Comparison of ENCODE assay signal across 36 cellular contexts in genomic region chr5:54829686-54830085, GRCh38.
"Had no signal": no experiment of that assay in that cellular context is flagged by ENCODE, and none has a peak within 500 bp of the region (broad histone marks: within the 10 kb centered on the region; RNA-seq: fewer than 3 reads in every experiment).

No MANE protein-coding gene starts in this region.

- ATAC-seq: activated CD4-positive, alpha-beta T cell treated with anti-CD3 and anti-CD28 coated beads for 36 hours; activated naive CD4-positive, alpha-beta T cell treated with anti-CD3 and anti-CD28 coated beads, Interleukin-2, amount 50 U/mL, for 72 hours; activated T-cell treated with anti-CD3 and anti-CD28 coated beads, Interleukin-2, amount 50 U/mL, for 72 hours; heart left ventricle; T-helper 17 cell had no signal

- H3K4me3 Mint-ChIP-seq: activated CD4-positive, alpha-beta memory T cell treated with anti-CD3 and anti-CD28 coated beads, Interleukin-2, amount 10 ng/mL, durations not matched to agents 7 days and 5 days; activated CD4-positive, alpha-beta T cell treated with anti-CD3 and anti-CD28 coated beads for 36 hours; activated CD4-positive, alpha-beta T cell treated with anti-CD3 and anti-CD28 coated beads, Interleukin-2, amount 10 ng/mL, durations not matched to agents 24 days and 14 days; activated naive CD4-positive, alpha-beta T cell treated with anti-CD3 and anti-CD28 coated beads, Interleukin-2, amount 10 ng/mL, durations not matched to agents 7 days and 5 days; activated naive CD8-positive, alpha-beta T cell treated with anti-CD3 and anti-CD28 coated beads, Interleukin-2, amount 10 ng/mL, durations not matched to agents 7 days and 5 days; activated T-cell treated with anti-CD3 and anti-CD28 coated beads, Interleukin-2, amount 50 U/mL, for 24 hours; activated T-cell treated with anti-CD3 and anti-CD28 coated beads, Interleukin-2, amount 50 U/mL, for 72 hours; brain; dendritic cell treated with granulocyte-macrophage colony-stimulating factor and Interleukin-4, amounts not matched to agents 40 ng/mL and 50 ng/mL, for 4 days; endodermal cell; T-helper 17 cell; T-helper 2 cell treated with Interferon-gamma antibody and Interleukin-4, amounts not matched to agents 5 μg/mL and 100 μg/mL, for 36 hours had no signal

- DNase-seq: activated CD4-positive, alpha-beta memory T cell treated with anti-CD3 and anti-CD28 coated beads, Interleukin-2, amount 10 ng/mL, durations not matched to agents 7 days and 5 days; activated CD4-positive, alpha-beta T cell treated with anti-CD3 and anti-CD28 coated beads for 36 hours; activated CD4-positive, alpha-beta T cell treated with anti-CD3 and anti-CD28 coated beads, Interleukin-2, amount 10 ng/mL, durations not matched to agents 24 days and 14 days; activated CD4-positive, alpha-beta T cell treated with anti-CD3 and anti-CD28 coated beads, Interleukin-2, amount 50 U/mL, for 4 hours; activated CD4-positive, CD25-positive, alpha-beta regulatory T cell; activated CD4-positive, CD25-positive, alpha-beta regulatory T cell treated with anti-CD3 and anti-CD28 coated beads, Interleukin-2, amount 50 U/mL, for 72 hours; activated CD8-positive, alpha-beta memory T cell treated with anti-CD3 and anti-CD28 coated beads, Interleukin-2, amount 50 U/mL, for 48 hours; activated gamma-delta T cell; activated naive CD4-positive, alpha-beta T cell; activated naive CD4-positive, alpha-beta T cell treated with anti-CD3 and anti-CD28 coated beads, Interleukin-2, amount 10 ng/mL, durations not matched to agents 7 days and 5 days; activated naive CD8-positive, alpha-beta T cell treated with anti-CD3 and anti-CD28 coated beads, Interleukin-2, amount 10 ng/mL, durations not matched to agents 7 days and 5 days; activated T-cell treated with anti-CD3 and anti-CD28 coated beads for 4 hours; activated T-cell treated with anti-CD3 and anti-CD28 coated beads, Interleukin-2, amount 50 U/mL, for 24 hours; activated T-cell treated with anti-CD3 and anti-CD28 coated beads, Interleukin-2, amount 50 U/mL, for 72 hours; amniotic stem cell; anterior cingulate cortex; central memory CD4-positive, alpha-beta T cell; dorsolateral prefrontal cortex; effector memory CD4-positive, alpha-beta T cell; endodermal cell; erythroblast; foreskin fibroblast; heart left ventricle; T-helper 1 cell; T-helper 17 cell; T1000; WERI-Rb-1 had no signal

- H3K27me3 Mint-ChIP-seq: activated CD4-positive, alpha-beta T cell treated with anti-CD3 and anti-CD28 coated beads for 36 hours; activated T-cell treated with anti-CD3 and anti-CD28 coated beads, Interleukin-2, amount 50 U/mL, for 24 hours; brain; T-helper 17 cell had no signal

- FAIRE-seq: frontal cortex had no signal

- H3K36me3 Mint-ChIP-seq: activated naive CD4-positive, alpha-beta T cell treated with anti-CD3 and anti-CD28 coated beads, Interleukin-2, amount 10 ng/mL, durations not matched to agents 7 days and 5 days; activated naive CD4-positive, alpha-beta T cell treated with anti-CD3 and anti-CD28 coated beads, Interleukin-2, amount 50 U/mL, for 72 hours; brain had no signal

- H3K36me3 ChIP-seq: breast epithelium, cardiac muscle cell, esophagus muscularis mucosa, heart left ventricle, WERI-Rb-1 had no signal

- H3K4me1 Mint-ChIP-seq: activated naive CD8-positive, alpha-beta T cell treated with anti-CD3 and anti-CD28 coated beads, Interleukin-2, amount 10 ng/mL, durations not matched to agents 7 days and 5 days; endodermal cell had no signal

- H3K9me3 Mint-ChIP-seq: activated CD4-positive, alpha-beta T cell treated with anti-CD3 and anti-CD28 coated beads, Interleukin-2, amount 10 ng/mL, durations not matched to agents 24 days and 14 days; activated naive CD4-positive, alpha-beta T cell treated with anti-CD3 and anti-CD28 coated beads, Interleukin-2, amount 10 ng/mL, durations not matched to agents 7 days and 5 days; activated naive CD8-positive, alpha-beta T cell treated with anti-CD3 and anti-CD28 coated beads, Interleukin-2, amount 10 ng/mL, durations not matched to agents 7 days and 5 days; activated T-cell treated with anti-CD3 and anti-CD28 coated beads, Interleukin-2, amount 50 U/mL, for 24 hours; activated T-cell treated with anti-CD3 and anti-CD28 coated beads, Interleukin-2, amount 50 U/mL, for 72 hours; dendritic cell treated with granulocyte-macrophage colony-stimulating factor and Interleukin-4, amounts not matched to agents 40 ng/mL and 50 ng/mL, for 4 days; endodermal cell; T-helper 2 cell treated with Interferon-gamma antibody and Interleukin-4, amounts not matched to agents 5 μg/mL and 100 μg/mL, for 36 hours had no signal

- H3K4me3 ChIP-seq: breast epithelium, cardiac muscle cell, coronary artery, dorsolateral prefrontal cortex, esophagus muscularis mucosa, heart left ventricle had no signal

- H3K4me1 ChIP-seq: breast epithelium had no signal

- H3K27me3 ChIP-seq: breast epithelium, cardiac muscle cell, dorsolateral prefrontal cortex, esophagus muscularis mucosa, heart left ventricle had no signal

- H3K27ac Mint-ChIP-seq: activated CD4-positive, alpha-beta memory T cell treated with anti-CD3 and anti-CD28 coated beads, Interleukin-2, amount 10 ng/mL, durations not matched to agents 7 days and 5 days; activated CD4-positive, alpha-beta T cell treated with anti-CD3 and anti-CD28 coated beads for 36 hours; activated CD4-positive, alpha-beta T cell treated with anti-CD3 and anti-CD28 coated beads, Interleukin-2, amount 10 ng/mL, durations not matched to agents 24 days and 14 days; activated naive CD4-positive, alpha-beta T cell treated with anti-CD3 and anti-CD28 coated beads, Interleukin-2, amount 10 ng/mL, durations not matched to agents 7 days and 5 days; activated naive CD4-positive, alpha-beta T cell treated with anti-CD3 and anti-CD28 coated beads, Interleukin-2, amount 50 U/mL, for 72 hours; activated naive CD8-positive, alpha-beta T cell treated with anti-CD3 and anti-CD28 coated beads, Interleukin-2, amount 10 ng/mL, durations not matched to agents 7 days and 5 days; activated T-cell treated with anti-CD3 and anti-CD28 coated beads, Interleukin-2, amount 50 U/mL, for 24 hours; activated T-cell treated with anti-CD3 and anti-CD28 coated beads, Interleukin-2, amount 50 U/mL, for 72 hours; brain; dendritic cell treated with granulocyte-macrophage colony-stimulating factor and Interleukin-4, amounts not matched to agents 40 ng/mL and 50 ng/mL, for 4 days; endodermal cell; T-helper 17 cell; T-helper 2 cell treated with Interferon-gamma antibody and Interleukin-4, amounts not matched to agents 5 μg/mL and 100 μg/mL, for 36 hours had no signal

- H3K27ac ChIP-seq: breast epithelium, cardiac muscle cell, coronary artery, dorsolateral prefrontal cortex, esophagus muscularis mucosa, heart left ventricle, WERI-Rb-1 had no signal
